Comparison of ENCODE assay signal across 11 cellular contexts in genomic region chr9:123329329-123329955, GRCh38. TPM values are rescaled to one million over a fixed set of nuclear protein-coding genes. Genes with fewer than 3 reads are reported as not detected.
A peak's percentile ranks its signal among the peaks of the same experiment; 100 is the strongest.
DNase-seq lines count a peak whose midpoint lies in the region; ATAC-seq and TF ChIP-seq lines count a peak whose summit lies in the region.
"Had no signal": no experiment of that assay in that cellular context is flagged by ENCODE, and none has a peak within 500 bp of the region (broad histone marks: within the 10 kb centered on the region; RNA-seq: fewer than 3 reads in every experiment).

No MANE protein-coding gene starts in this region.

- no peaks in the 10 kb centered on the region for H3K27me3 Mint-ChIP-seq in activated T-cell treated with anti-CD3 and anti-CD28 coated beads, Interleukin-2, amount 50 U/mL, for 4 hours (ENCODE audit: low read depth)
- H3K27me3 Mint-ChIP-seq: type B pancreatic cell had no signal

- H3K36me3 Mint-ChIP-seq in activated T-cell treated with anti-CD3 and anti-CD28 coated beads, Interleukin-2, amount 50 U/mL, for 4 hours (ENCODE audit: insufficient read depth), result no peaks in the 10 kb centered on the region
- H3K36me3 Mint-ChIP-seq: type B pancreatic cell had no signal

- H3K9me3 Mint-ChIP-seq in activated T-cell treated with anti-CD3 and anti-CD28 coated beads, Interleukin-2, amount 50 U/mL, for 4 hours, result no peaks in the 10 kb centered on the region

- peak; percentile 41 for DNase-seq in Caki2 (ENCODE audit: low read depth)
- peak; percentile 80 for DNase-seq in HT1080 (ENCODE audit: low read depth)
- DNase-seq in UCSD-AML1 (lab: John Stamatoyannopoulos, UW; ENCODE audit: unreplicated experiment), result peak; percentile 60
- DNase-seq in mucosa of gallbladder (ENCODE audit: low spot score), result peak; percentile 82
- DNase-seq in activated T-cell treated with anti-CD3 and anti-CD28 coated beads, Interleukin-2, amount 50 U/mL, for 4 hours, result no peak
- DNase-seq: activated CD8-positive, alpha-beta memory T cell treated with anti-CD3 and anti-CD28 coated beads, Interleukin-2, amount 50 U/mL, for 4 hours; NCI-H146 had no signal

- no peak overlapping the region for H3K4me3 Mint-ChIP-seq in activated T-cell treated with anti-CD3 and anti-CD28 coated beads, Interleukin-2, amount 50 U/mL, for 4 hours
- H3K4me3 Mint-ChIP-seq: type B pancreatic cell had no signal

- in situ Hi-C loops in Caki2 (cut with HindIII; ENCODE audit: low pct_unique_long_range_greater_than_20kb, low sequenced_read_pairs), result no loop called here

- H3K4me1 Mint-ChIP-seq in activated T-cell treated with anti-CD3 and anti-CD28 coated beads, Interleukin-2, amount 50 U/mL, for 4 hours (ENCODE audit: low read depth), result peaks cover 11% of the 10 kb centered on the region

- no peak for ATAC-seq in GM19467 (IDR thresholded peaks at IDR 0.05; ENCODE audit: unreplicated experiment)
- no peak for ATAC-seq in SK-N-SH treated with all-trans-retinoic acid at 6 μM for 48 hours
- ATAC-seq in activated T-cell treated with anti-CD3 and anti-CD28 coated beads, Interleukin-2, amount 50 U/mL, for 4 hours, result no peak
- no peak for ATAC-seq in HG03039 (IDR thresholded peaks at IDR 0.05; ENCODE audit: unreplicated experiment)

TF ChIP-seq in SK-N-SH treated with all-trans-retinoic acid at 6 μM for 48 hours, 23 proteins besides CTCF, POLR2A, EP300 and RAD21:
- TF ChIP-seq ZFP3 (CRISPR knock-in tag; IDR thresholded peaks at IDR 0.05), result no peak
- TF ChIP-seq TSHZ2 (CRISPR knock-in tag; IDR thresholded peaks at IDR 0.05), result no peak
- TF ChIP-seq CSRNP3 (CRISPR knock-in tag; IDR thresholded peaks at IDR 0.05), result no peak
- no peak for TF ChIP-seq PPARA (CRISPR knock-in tag; IDR thresholded peaks at IDR 0.05; ENCODE audit: borderline replicate concordance)
- TF ChIP-seq TCF4 (CRISPR knock-in tag; IDR thresholded peaks at IDR 0.05; ENCODE audit: borderline replicate concordance), result no peak
- no peak for TF ChIP-seq ZNF565 (CRISPR knock-in tag; conservative IDR thresholded peaks at IDR 0.05; ENCODE audit: low read depth)
- no peak for TF ChIP-seq CSDC2 (CRISPR knock-in tag; IDR thresholded peaks at IDR 0.05)
- TF ChIP-seq ESRRG (CRISPR knock-in tag; IDR thresholded peaks at IDR 0.05), result no peak
- no peak for TF ChIP-seq CREB5 (CRISPR knock-in tag; IDR thresholded peaks at IDR 0.05; ENCODE audit: low read depth)
- no peak for TF ChIP-seq BACH2 (CRISPR knock-in tag; IDR thresholded peaks at IDR 0.05; ENCODE audit: borderline replicate concordance)
- TF ChIP-seq TOX (CRISPR knock-in tag; IDR thresholded peaks at IDR 0.05; ENCODE audit: borderline replicate concordance), result no peak
TF ChIP-seq in SK-N-SH treated with all-trans-retinoic acid at 6 μM for 48 hours: peak in this region for 0.

RNA-seq across cellular contexts. Expression of gene CRB2, which starts 26.6 kb away (rescaled TPM):
- total RNA-seq in Caki2 (2014; rRNA removed; shearing (Covaris generic); ENCODE audit: low replicate concordance), result not detected in 2 replicates
- total RNA-seq in HT1080 (2014; rRNA removed; shearing (Covaris generic)), result not detected in 2 replicates
- not detected in 2 replicates for polyA plus RNA-seq in HT1080 (2015; cell fraction: cytosol; rRNA removed)
- polyA plus RNA-seq in HT1080 (2015; cell fraction: nucleus; rRNA removed), result 0.05 TPM in 1 of 2 replicates, not detected in the other
- 0.06 TPM for total RNA-seq in mucosa of gallbladder
- total RNA-seq in activated T-cell treated with anti-CD3 and anti-CD28 coated beads, Interleukin-2, amount 50 U/mL, for 4 hours, result under 1 TPM in 1 of 3 donors, not detected in 2; 0.03 TPM
